Comparison of ENCODE assay signal across 18 cellular contexts in the genomic region with DNA sequence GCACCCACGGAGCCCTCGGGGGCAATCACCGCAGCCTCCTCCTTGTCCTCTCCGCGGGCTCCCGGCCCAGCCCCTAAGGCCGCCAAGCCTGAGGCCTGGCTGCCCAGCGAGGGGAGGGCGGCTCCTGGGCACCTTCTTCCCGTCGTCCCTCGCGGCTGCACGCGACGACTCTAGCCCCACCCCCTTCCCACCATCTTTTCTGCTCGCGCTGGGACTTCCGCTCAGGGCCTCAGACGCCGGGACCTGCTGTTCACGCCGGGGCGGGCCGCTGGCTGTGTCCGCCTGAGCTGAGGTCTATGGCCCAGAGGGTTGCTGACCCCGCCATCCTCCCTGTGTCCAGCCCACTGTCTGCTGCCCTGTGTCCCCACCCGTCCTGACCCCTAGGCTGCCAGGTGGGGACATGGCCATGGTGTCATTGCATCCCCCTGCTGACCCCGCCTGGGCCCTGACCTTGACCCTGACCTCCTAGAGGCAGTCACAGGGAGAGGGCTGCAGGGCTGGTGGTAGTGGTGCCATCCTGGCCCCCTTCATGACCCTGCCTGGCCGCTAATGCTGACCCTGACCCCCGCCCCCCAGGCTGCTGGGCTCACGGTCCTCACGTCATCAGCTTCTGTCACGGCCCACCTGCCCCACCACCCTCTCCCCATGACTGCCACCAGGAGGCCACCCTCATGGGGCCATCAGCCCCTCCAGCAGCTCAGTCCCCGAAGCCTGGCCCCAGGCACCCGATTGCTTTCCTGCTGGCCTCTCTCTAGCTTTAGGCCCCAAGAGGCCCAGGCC.
"Had no signal": no experiment of that assay in that cellular context is flagged by ENCODE, and none has a peak within 500 bp of the region (broad histone marks: within the 10 kb centered on the region; RNA-seq: fewer than 3 reads in every experiment).

No MANE protein-coding gene starts in this region.

- FAIRE-seq: frontal cortex had no signal

- H3K4me1 Mint-ChIP-seq: activated B cell treated with CpG ODN at 0.5 μM for 24 hours; activated CD4-positive, alpha-beta memory T cell treated with anti-CD3 and anti-CD28 coated beads, Interleukin-2, amount 10 ng/mL, durations not matched to agents 7 days and 5 days; activated CD8-positive, alpha-beta memory T cell treated with anti-CD3 and anti-CD28 coated beads, Interleukin-2, amount 10 ng/mL, durations not matched to agents 7 days and 5 days; central memory CD8-positive, alpha-beta T cell had no signal

- H3K4me3 ChIP-seq: colonic mucosa, stomach, thoracic aorta had no signal

- H3K36me3 Mint-ChIP-seq: activated CD8-positive, alpha-beta memory T cell treated with anti-CD3 and anti-CD28 coated beads, Interleukin-2, amount 10 ng/mL, durations not matched to agents 7 days and 5 days had no signal

- H3K27ac Mint-ChIP-seq: activated B cell treated with CpG ODN at 0.5 μM for 24 hours; activated CD4-positive, alpha-beta memory T cell treated with anti-CD3 and anti-CD28 coated beads, Interleukin-2, amount 10 ng/mL, durations not matched to agents 7 days and 5 days; activated CD8-positive, alpha-beta memory T cell treated with anti-CD3 and anti-CD28 coated beads, Interleukin-2, amount 10 ng/mL, durations not matched to agents 7 days and 5 days; naive thymus-derived CD8-positive, alpha-beta T cell; T-cell had no signal

- ATAC-seq: activated CD8-positive, alpha-beta memory T cell treated with anti-CD3 and anti-CD28 coated beads, Interleukin-2, amount 10 ng/mL, durations not matched to agents 7 days and 5 days; naive thymus-derived CD8-positive, alpha-beta T cell; T-cell had no signal

- DNase-seq: activated B cell treated with CpG ODN at 0.5 μM for 24 hours; activated CD4-positive, alpha-beta memory T cell treated with anti-CD3 and anti-CD28 coated beads, Interleukin-2, amount 10 ng/mL, durations not matched to agents 7 days and 5 days; activated CD4-positive, alpha-beta T cell treated with anti-CD3 and anti-CD28 coated beads for 48 hours; activated CD8-positive, alpha-beta memory T cell treated with anti-CD3 and anti-CD28 coated beads, Interleukin-2, amount 10 ng/mL, durations not matched to agents 7 days and 5 days; activated naive CD4-positive, alpha-beta T cell treated with Interleukin-2 at 50 U/mL for 16 hours; anterior cingulate cortex; brain microvascular endothelial cell; colonic mucosa; mesendoderm; retina; SK-N-SH; stimulated activated CD4-positive, alpha-beta T cell treated with anti-CD3 and anti-CD28 coated beads, Interleukin-2, amount 100 ng/mL, for 24 hours; stomach; T-cell had no signal

- H3K4me1 ChIP-seq: colonic mucosa, stomach had no signal

- H3K9me3 ChIP-seq: colonic mucosa, SK-N-SH, thoracic aorta had no signal

- H3K9me3 Mint-ChIP-seq: activated B cell treated with CpG ODN at 0.5 μM for 24 hours; activated CD4-positive, alpha-beta memory T cell treated with anti-CD3 and anti-CD28 coated beads, Interleukin-2, amount 10 ng/mL, durations not matched to agents 7 days and 5 days; central memory CD8-positive, alpha-beta T cell; naive thymus-derived CD8-positive, alpha-beta T cell; T-cell had no signal

- H3K36me3 ChIP-seq: brain microvascular endothelial cell, colonic mucosa, stomach, thoracic aorta had no signal

- H3K27me3 Mint-ChIP-seq: activated B cell treated with CpG ODN at 0.5 μM for 24 hours; activated CD4-positive, alpha-beta memory T cell treated with anti-CD3 and anti-CD28 coated beads, Interleukin-2, amount 10 ng/mL, durations not matched to agents 7 days and 5 days; activated CD8-positive, alpha-beta memory T cell treated with anti-CD3 and anti-CD28 coated beads, Interleukin-2, amount 10 ng/mL, durations not matched to agents 7 days and 5 days; central memory CD8-positive, alpha-beta T cell; naive thymus-derived CD8-positive, alpha-beta T cell; T-cell had no signal

- H3K27ac ChIP-seq: brain microvascular endothelial cell, colonic mucosa, stomach, thoracic aorta had no signal

- H3K27me3 ChIP-seq: brain microvascular endothelial cell, colonic mucosa had no signal

- H3K4me3 Mint-ChIP-seq: activated B cell treated with CpG ODN at 0.5 μM for 24 hours; activated CD4-positive, alpha-beta memory T cell treated with anti-CD3 and anti-CD28 coated beads, Interleukin-2, amount 10 ng/mL, durations not matched to agents 7 days and 5 days; activated CD8-positive, alpha-beta memory T cell treated with anti-CD3 and anti-CD28 coated beads, Interleukin-2, amount 10 ng/mL, durations not matched to agents 7 days and 5 days; central memory CD8-positive, alpha-beta T cell; naive thymus-derived CD8-positive, alpha-beta T cell; T-cell had no signal
